Comparison of ENCODE assay signal across 8 cellular contexts in genomic region chr12:31369712-31370521, GRCh38. TPM values are rescaled to one million over a fixed set of nuclear protein-coding genes. Genes with fewer than 3 reads are reported as not detected.
DNase-seq lines count a peak whose midpoint lies in the region; ATAC-seq and TF ChIP-seq lines count a peak whose summit lies in the region.

No MANE protein-coding gene starts in this region.

- peak overlapping the region in 3 of 5 experiments; percentile 46 to 71 (median 51) for H3K4me3 Mint-ChIP-seq in brain

- H3K9me3 Mint-ChIP-seq in brain: peaks cover 0 to 7% (median 0%) of the 10 kb centered on the region in 5 experiments

- TF ChIP-seq CTCF in brain (conservative IDR thresholded peaks at IDR 0.05): no peak

- ATAC-seq in HG02798 (IDR thresholded peaks at IDR 0.05; ENCODE audit: poor library complexity, unreplicated experiment): no peak
- ATAC-seq in HG03469 (IDR thresholded peaks at IDR 0.05; ENCODE audit: unreplicated experiment): no peak

- peak overlapping the region in 3 of 5 experiments; percentile 58 to 93 (median 66) for H3K27ac Mint-ChIP-seq in brain

- H3K4me1 Mint-ChIP-seq in brain: peaks cover 32% of the 10 kb centered on the region

- H3K36me3 Mint-ChIP-seq in brain: no peaks in the 10 kb centered on the region

- peak; percentile 71 for DNase-seq in HT-29 (ENCODE audit: low spot score)
- peak; percentile 87 for DNase-seq in islet precursor cell
- peak; percentile 17 for DNase-seq in smooth muscle cell of the brain vasculature (ENCODE audit: low read depth, low spot score)
- DNase-seq in SIG-M5 (lab: John Stamatoyannopoulos, UW): no peak
- no peak for DNase-seq in SKM-1 treated with dmso at 0.1 percent for 144 hours (lab: John Stamatoyannopoulos, UW; ENCODE audit: unreplicated experiment)

- H3K27me3 Mint-ChIP-seq in brain: peaks cover 3% of the 10 kb centered on the region

RNA-seq across cellular contexts. Expression of gene SINHCAF, which starts 44.0 kb away (rescaled TPM):
- 88.0 and 104 TPM in 2 replicates for total RNA-seq in HT-29 (2014; rRNA removed; shearing (Covaris generic))
- 118 TPM for polyA plus RNA-seq in brain (ENCODE audit: insufficient read depth, low read depth, low replicate concordance)

Comparison
In these comparisons a context has a peak if more than half of its experiments do, and no peak if none do; other contexts are left out.
1. DNase-seq: peak in HT-29 (single experiment), islet precursor cell (single experiment) and smooth muscle cell of the brain vasculature (single experiment); none in SIG-M5 (single experiment) and SKM-1 treated with dmso at 0.1 percent for 144 hours (single experiment).